ENCODE assay signal across 25 cellular contexts in genomic region chr15:88907111-88907510, GRCh38. TPM values are rescaled to one million over a fixed set of nuclear protein-coding genes. Genes with fewer than 3 reads are reported as not detected.
DNase-seq lines count a peak whose midpoint lies in the region; ATAC-seq and TF ChIP-seq lines count a peak whose summit lies in the region.
"Had no signal": no experiment of that assay in that cellular context is flagged by ENCODE, and none has a peak within 500 bp of the region (broad histone marks: within the 10 kb centered on the region; RNA-seq: fewer than 3 reads in every experiment).

No MANE protein-coding gene starts in this region.

- ATAC-seq in effector memory CD8-positive, alpha-beta T cell (replicated peaks), result no peak
- ATAC-seq: body of pancreas had no signal

- H3K27ac Mint-ChIP-seq in effector memory CD8-positive, alpha-beta T cell, result peak overlapping the region; percentile 25 to 79
- no peak overlapping the region for H3K27ac Mint-ChIP-seq in endodermal cell
- H3K27ac Mint-ChIP-seq: memory B cell, progenitor cell of endocrine pancreas had no signal

- H3K27me3 ChIP-seq in H7 (ENCODE audit: control insufficient read depth, insufficient read depth, low read length) (no peaks in the 10 kb centered on the region), skeletal muscle tissue (ENCODE audit: control insufficient read depth in 3 of 3, insufficient read depth in 3 of 3, low read length in 3 of 3) (no peaks in the 10 kb centered on the region), endodermal cell (ENCODE audit: control insufficient read depth, insufficient read depth, low read length, poor library complexity, severe bottlenecking) (no peaks in the 10 kb centered on the region)
- H3K27me3 ChIP-seq: body of pancreas, uterus had no signal

- peak overlapping the region; percentile 60 for H3K27ac ChIP-seq in skeletal muscle tissue (ENCODE audit: low read depth, low read length)
- no peak overlapping the region for H3K27ac ChIP-seq in endodermal cell (ENCODE audit: low read depth, low read length)
- H3K27ac ChIP-seq: body of pancreas, epithelial cell of prostate had no signal

- peaks cover 56 to 84% (median 79%) of the 10 kb centered on the region in 3 donors for H3K4me1 ChIP-seq in skeletal muscle tissue (ENCODE audit: control insufficient read depth in 3 of 3, insufficient read depth in 3 of 3, low read length in 3 of 3)
- no peaks in the 10 kb centered on the region for H3K4me1 ChIP-seq in endodermal cell (ENCODE audit: control insufficient read depth, insufficient read depth, low read length)

- peaks cover 7% of the 10 kb centered on the region for H3K36me3 Mint-ChIP-seq in effector memory CD8-positive, alpha-beta T cell (ENCODE audit: insufficient read depth)
- peaks cover 86% of the 10 kb centered on the region for H3K36me3 Mint-ChIP-seq in endodermal cell (ENCODE audit: low read depth)

- H3K4me1 Mint-ChIP-seq in effector memory CD8-positive, alpha-beta T cell (ENCODE audit: low read depth in 2 of 2), result peaks cover 20 to 23% of the 10 kb centered on the region in 2 donors
- H3K4me1 Mint-ChIP-seq in endodermal cell, result peaks cover 28% of the 10 kb centered on the region

- no peaks in the 10 kb centered on the region for H3K9me3 ChIP-seq in skeletal muscle tissue (ENCODE audit: control insufficient read depth in 3 of 3, low read length in 3 of 3)
- H3K9me3 ChIP-seq in endodermal cell (ENCODE audit: control insufficient read depth, low read length), result no peaks in the 10 kb centered on the region
- H3K9me3 ChIP-seq: body of pancreas, uterus had no signal

- H3K9ac ChIP-seq in skeletal muscle tissue (ENCODE audit: low read depth in 1 of 3, low read length in 3 of 3), result peak overlapping the region in 1 of 3 donors; percentile 54
- no peak overlapping the region for H3K9ac ChIP-seq in endodermal cell (ENCODE audit: extremely low read depth, low read length, poor library complexity, severe bottlenecking)

- no peaks in the 10 kb centered on the region for H3K9me3 Mint-ChIP-seq in effector memory CD8-positive, alpha-beta T cell
- H3K9me3 Mint-ChIP-seq in endodermal cell, result no peaks in the 10 kb centered on the region
- H3K9me3 Mint-ChIP-seq: memory B cell had no signal

- H3K4me3 Mint-ChIP-seq in effector memory CD8-positive, alpha-beta T cell, result no peak overlapping the region
- no peak overlapping the region for H3K4me3 Mint-ChIP-seq in endodermal cell
- H3K4me3 Mint-ChIP-seq: memory B cell had no signal

- H3K27me3 Mint-ChIP-seq in effector memory CD8-positive, alpha-beta T cell, result no peaks in the 10 kb centered on the region
- no peaks in the 10 kb centered on the region for H3K27me3 Mint-ChIP-seq in endodermal cell (ENCODE audit: insufficient read depth)
- H3K27me3 Mint-ChIP-seq: progenitor cell of endocrine pancreas had no signal

- H3K4me3 ChIP-seq in H7 (ENCODE audit: insufficient read depth, low read depth, low read length) (no peak overlapping the region), skeletal muscle tissue (ENCODE audit: low read length in 3 of 3) (peak overlapping the region in 1 of 3 donors; percentile 13), endodermal cell (ENCODE audit: low read length) (no peak overlapping the region)
- H3K4me3 ChIP-seq: body of pancreas, uterus had no signal

- H3K36me3 ChIP-seq in H7 (replicated peaks; ENCODE audit: control insufficient read depth, insufficient read depth, low read length) (peaks cover 83% of the 10 kb centered on the region), skeletal muscle tissue (ENCODE audit: control insufficient read depth in 3 of 3, insufficient read depth in 3 of 3, low read length in 3 of 3) (peaks cover 45 to 67% (median 49%) of the 10 kb centered on the region in 3 donors), endodermal cell (ENCODE audit: control insufficient read depth, insufficient read depth, low read length) (peaks cover 66% of the 10 kb centered on the region)
- H3K36me3 ChIP-seq: uterus had no signal

- whole genome bisulfite sequencing in endodermal cell (ENCODE audit: insufficient coverage in 1 of 2, insufficient read length in 1 of 2), 2 experiments, result 96 to 97% methylated on average over 8 to 14 of the region's 14 CpGs

- TF ChIP-seq CTCF in endodermal cell (conservative IDR thresholded peaks at IDR 0.05), result no peak

- DNase-seq in activated effector memory CD4-positive, alpha-beta T cell treated with anti-CD3 and anti-CD28 coated beads, Interleukin-2, amount 50 U/mL, for 16 hours, result peak; percentile 58
- no peak for DNase-seq in activated effector memory CD4-positive, alpha-beta T cell treated with Interleukin-2 at 50 U/mL for 16 hours
- DNase-seq in H7 (peak; percentile 24), endodermal cell (no peak), SHP77 treated with DMSO at 0.1 percent for 48 hours (lab: John Stamatoyannopoulos, UW) (no peak), NCI-H1417 treated with DMSO at 0.1 percent for 48 hours (lab: John Stamatoyannopoulos, UW) (no peak)
- DNase-seq in effector memory CD8-positive, alpha-beta T cell, result no peak
- DNase-seq: activated CD4-positive, alpha-beta T cell treated with anti-CD3 and anti-CD28 coated beads for 4 hours; activated T-cell treated with anti-CD3 and anti-CD28 coated beads, Interleukin-2, amount 50 U/mL, for 1 hour; body of pancreas; DMS153; HCEC 1CT; head of caudate nucleus; MM.1S; NCI-H1436; NCI-H2107; NCI-H446; NCI-H82; OCI-M1; stimulated activated naive CD4-positive, alpha-beta T cell; uterus had no signal

RNA-seq across cellular contexts. Expression of gene MFGE8, which starts 6.1 kb away (rescaled TPM):
- 151 and 182 TPM in 2 replicates for total RNA-seq in H7 (2014; rRNA removed; shearing (Covaris generic))
- total RNA-seq in skeletal muscle tissue (35.0 TPM), endodermal cell (100 to 1,000 TPM; 284 to 598 TPM)
- 211 TPM for polyA plus RNA-seq in endodermal cell (2013, experiment 1 of 2)
- 185 TPM for polyA plus RNA-seq in endodermal cell (2013, experiment 2 of 2)

RNA-seq across cellular contexts. Expression of gene HAPLN3, which starts 11.8 kb away (rescaled TPM):
- 8.1 and 11.5 TPM in 2 replicates for total RNA-seq in H7 (2014; rRNA removed; shearing (Covaris generic))
- 6.3 TPM for total RNA-seq in skeletal muscle tissue
- 10 to 100 TPM in 1 of 2 donors, 1 to 10 TPM in 1; 5.8 to 15.6 TPM for total RNA-seq in endodermal cell
- 4.1 TPM for polyA plus RNA-seq in endodermal cell (2013, experiment 1 of 2)
- polyA plus RNA-seq in endodermal cell (2013, experiment 2 of 2), result 3.1 TPM

Comparison
In these comparisons a context has a peak if more than half of its experiments do, and no peak if none do; other contexts are left out.
1. DNase-seq: peak in activated effector memory CD4-positive, alpha-beta T cell treated with anti-CD3 and anti-CD28 coated beads, Interleukin-2, amount 50 U/mL, for 16 hours (single experiment) and H7 (single experiment); none in activated effector memory CD4-positive, alpha-beta T cell treated with Interleukin-2 at 50 U/mL for 16 hours (single experiment), effector memory CD8-positive, alpha-beta T cell (0 of 3), endodermal cell (single experiment), SHP77 treated with DMSO at 0.1 percent for 48 hours (single experiment) and NCI-H1417 treated with DMSO at 0.1 percent for 48 hours (single experiment).